In genomic region chr2:234081970-234082822, GRCh38 we compare ENCODE assay signal across 15 cellular contexts. TPM values are rescaled to one million over a fixed set of nuclear protein-coding genes. Genes with fewer than 3 reads are reported as not detected.
DNase-seq lines count a peak whose midpoint lies in the region; ATAC-seq and TF ChIP-seq lines count a peak whose summit lies in the region.
"Had no signal": no experiment of that assay in that cellular context is flagged by ENCODE, and none has a peak within 500 bp of the region (broad histone marks: within the 10 kb centered on the region; RNA-seq: fewer than 3 reads in every experiment).

No MANE protein-coding gene starts in this region.

- H3K4me1 Mint-ChIP-seq in nephron: no peaks in the 10 kb centered on the region
- H3K4me1 Mint-ChIP-seq: activated CD8-positive, alpha-beta memory T cell treated with anti-CD3 and anti-CD28 coated beads, Interleukin-2, amount 10 ng/mL, durations not matched to agents 7 days and 5 days had no signal

- DNase-seq in DMS79 treated with DMSO at 0.1 percent for 48 hours (lab: John Stamatoyannopoulos, UW): peak; percentile 94
- DNase-seq in NCI-H2107 (lab: John Stamatoyannopoulos, UW): peak; percentile 20
- peak; percentile 28 to 61 for DNase-seq in T47D (ENCODE audit: low read depth in 1 of 2, low spot score in 1 of 2)
- no peak for DNase-seq in dermis blood vessel endothelial cell
- DNase-seq in NCI-H2227 (lab: John Stamatoyannopoulos, UW; ENCODE audit: unreplicated experiment): no peak
- DNase-seq in foreskin melanocyte: no peak
- DNase-seq: activated CD8-positive, alpha-beta memory T cell treated with anti-CD3 and anti-CD28 coated beads, Interleukin-2, amount 10 ng/mL, durations not matched to agents 7 days and 5 days; activated naive CD8-positive, alpha-beta T cell treated with anti-CD3 and anti-CD28 coated beads, Interleukin-2, amount 10 ng/mL, durations not matched to agents 7 days and 5 days; AML-193; cortex of kidney had no signal

- TF ChIP-seq CTCF in nephron (IDR thresholded peaks at IDR 0.05; ENCODE audit: unreplicated experiment in 3 of 3): no peak

- no peak for ATAC-seq in GM21576 (IDR thresholded peaks at IDR 0.05; ENCODE audit: unreplicated experiment)
- ATAC-seq: activated CD8-positive, alpha-beta memory T cell treated with anti-CD3 and anti-CD28 coated beads, Interleukin-2, amount 10 ng/mL, durations not matched to agents 7 days and 5 days had no signal

- in situ Hi-C loops in T47D (cut with HindIII; ENCODE audit: low pct_unique_long_range_greater_than_20kb, low sequenced_read_pairs): no loop called here

- no peaks in the 10 kb centered on the region for H3K36me3 Mint-ChIP-seq in nephron (ENCODE audit: low read depth)
- H3K36me3 Mint-ChIP-seq: activated CD8-positive, alpha-beta memory T cell treated with anti-CD3 and anti-CD28 coated beads, Interleukin-2, amount 10 ng/mL, durations not matched to agents 7 days and 5 days had no signal

- H3K9me3 Mint-ChIP-seq in nephron: peaks cover 22% of the 10 kb centered on the region

- H3K4me3 Mint-ChIP-seq in nephron: no peak overlapping the region
- H3K4me3 Mint-ChIP-seq: activated CD8-positive, alpha-beta memory T cell treated with anti-CD3 and anti-CD28 coated beads, Interleukin-2, amount 10 ng/mL, durations not matched to agents 7 days and 5 days; activated naive CD8-positive, alpha-beta T cell treated with anti-CD3 and anti-CD28 coated beads, Interleukin-2, amount 10 ng/mL, durations not matched to agents 7 days and 5 days had no signal

- H3K27me3 Mint-ChIP-seq in nephron (ENCODE audit: low read depth): peaks cover 4% of the 10 kb centered on the region

- peak overlapping the region; percentile 35 to 93 (median 67) for H3K27ac Mint-ChIP-seq in nephron
- H3K27ac Mint-ChIP-seq: activated CD8-positive, alpha-beta memory T cell treated with anti-CD3 and anti-CD28 coated beads, Interleukin-2, amount 10 ng/mL, durations not matched to agents 7 days and 5 days; activated naive CD8-positive, alpha-beta T cell treated with anti-CD3 and anti-CD28 coated beads, Interleukin-2, amount 10 ng/mL, durations not matched to agents 7 days and 5 days had no signal

RNA-seq across cellular contexts. Expression of gene SPP2, which starts 31.7 kb away (rescaled TPM):
- not detected in 2 replicates for total RNA-seq in dermis blood vessel endothelial cell
- total RNA-seq: activated CD8-positive, alpha-beta memory T cell treated with anti-CD3 and anti-CD28 coated beads, Interleukin-2, amount 10 ng/mL, durations not matched to agents 7 days and 5 days; activated naive CD8-positive, alpha-beta T cell treated with anti-CD3 and anti-CD28 coated beads, Interleukin-2, amount 10 ng/mL, durations not matched to agents 7 days and 5 days; glomerular endothelial cell; lower leg skin; osteoblast had no signal

Comparison
In these comparisons a context has a peak if more than half of its experiments do, and no peak if none do; other contexts are left out.
1. DNase-seq: peak in DMS79 treated with DMSO at 0.1 percent for 48 hours (single experiment), NCI-H2107 (single experiment) and T47D (2 of 2); none in dermis blood vessel endothelial cell (single experiment), NCI-H2227 (single experiment) and foreskin melanocyte (single experiment).